In the genomic region with DNA sequence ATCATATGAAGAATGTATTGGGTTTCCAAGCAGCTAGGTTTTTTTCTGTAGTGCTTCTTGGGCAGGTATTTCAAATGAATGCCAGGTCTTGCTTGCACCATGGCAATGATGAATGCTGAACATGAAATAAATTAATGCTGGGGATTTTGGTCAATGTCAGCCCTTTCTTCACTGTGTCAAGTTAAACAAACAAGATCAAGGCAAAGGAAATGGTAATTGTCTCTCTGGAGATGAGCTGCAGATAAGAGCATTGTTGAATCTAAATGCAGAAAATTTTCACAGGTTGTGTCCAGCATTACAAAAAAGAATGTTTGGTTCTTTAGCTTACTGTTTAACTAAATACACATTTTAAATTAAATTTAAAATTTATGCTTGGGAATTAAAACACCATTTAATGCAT, we compare ENCODE assay signal across 19 cellular contexts.
DNase-seq lines count a peak whose midpoint lies in the region; ATAC-seq, FAIRE-seq and TF ChIP-seq lines count a peak whose summit lies in the region.
"Had no signal": no experiment of that assay in that cellular context is flagged by ENCODE, and none has a peak within 500 bp of the region (broad histone marks: within the 10 kb centered on the region; RNA-seq: fewer than 3 reads in every experiment).

No MANE protein-coding gene starts in this region.

- H3K27me3 ChIP-seq in naive thymus-derived CD4-positive, alpha-beta T cell (ENCODE audit: control insufficient read depth in 2 of 2, insufficient read depth in 2 of 2, low read length in 2 of 2): no peaks in the 10 kb centered on the region
- H3K27me3 ChIP-seq: BLaER1 had no signal

- no peak overlapping the region for H3K9ac ChIP-seq in SK-N-MC (ENCODE audit: insufficient read length)
- H3K9ac ChIP-seq: BLaER1 had no signal

- H3K9me3 Mint-ChIP-seq in activated CD4-positive, alpha-beta T cell treated with anti-CD3 and anti-CD28 coated beads, Interleukin-2, amount 10 ng/mL, durations not matched to agents 24 days and 14 days: no peaks in the 10 kb centered on the region
- no peaks in the 10 kb centered on the region for H3K9me3 Mint-ChIP-seq in naive thymus-derived CD4-positive, alpha-beta T cell
- H3K9me3 Mint-ChIP-seq in activated naive CD4-positive, alpha-beta T cell treated with anti-CD3 and anti-CD28 coated beads for 36 hours: no peaks in the 10 kb centered on the region
- H3K9me3 Mint-ChIP-seq: CD8-positive, alpha-beta T cell had no signal

- POLR2A ChIA-PET in naive thymus-derived CD4-positive, alpha-beta T cell (lab: Charles Lee): interaction anchor here (0.6 kb wide), 1 partner anchor 262 kb away, joined by 3 read pairs; no protein-coding TSS in a partner anchor

- no peaks in the 10 kb centered on the region for H3K36me3 ChIP-seq in SK-N-MC (ENCODE audit: insufficient read depth, low read length)
- peaks cover 0 to 5% (median 0%) of the 10 kb centered on the region in 3 experiments for H3K36me3 ChIP-seq in naive thymus-derived CD4-positive, alpha-beta T cell (ENCODE audit: control insufficient read depth in 2 of 3, insufficient read depth in 3 of 3, low read length in 3 of 3)

- H3K4me3 ChIP-seq in SK-N-MC: no peak overlapping the region
- no peak overlapping the region for H3K4me3 ChIP-seq in naive thymus-derived CD4-positive, alpha-beta T cell (ENCODE audit: low read length)
- H3K4me3 ChIP-seq: A549, BLaER1 had no signal

- peaks cover 17% of the 10 kb centered on the region for H3K4me1 Mint-ChIP-seq in activated CD4-positive, alpha-beta T cell treated with anti-CD3 and anti-CD28 coated beads, Interleukin-2, amount 10 ng/mL, durations not matched to agents 24 days and 14 days
- H3K4me1 Mint-ChIP-seq in naive thymus-derived CD4-positive, alpha-beta T cell: peaks cover 0 to 21% (median 13%) of the 10 kb centered on the region in 7 donors
- H3K4me1 Mint-ChIP-seq in activated naive CD4-positive, alpha-beta T cell treated with anti-CD3 and anti-CD28 coated beads for 36 hours (ENCODE audit: low read depth): peaks cover 4% of the 10 kb centered on the region

- H3K9me3 ChIP-seq in SK-N-MC (ENCODE audit: low read depth, low read length): no peaks in the 10 kb centered on the region
- H3K9me3 ChIP-seq in naive thymus-derived CD4-positive, alpha-beta T cell (ENCODE audit: control insufficient read depth in 2 of 3, low read length in 3 of 3): no peaks in the 10 kb centered on the region
- H3K9me3 ChIP-seq: A549, BLaER1 had no signal

- TF ChIP-seq POLR2A in GM12891 (IDR thresholded peaks at IDR 0.05; ENCODE audit: low read depth, low read length): no peak

- peaks cover 0 to 8% of the 10 kb centered on the region in 2 donors for H3K4me1 ChIP-seq in naive thymus-derived CD4-positive, alpha-beta T cell (ENCODE audit: control insufficient read depth in 2 of 2, insufficient read depth in 2 of 2, low read length in 2 of 2)
- H3K4me1 ChIP-seq: A549, BLaER1 had no signal

- H3K27ac ChIP-seq in SK-N-MC: peak overlapping the region; percentile 26; the same call in 1 of the 2 replicates
- H3K27ac ChIP-seq in naive thymus-derived CD4-positive, alpha-beta T cell (ENCODE audit: low read depth, low read length): no peak overlapping the region
- H3K27ac ChIP-seq: A549, BLaER1 had no signal

- FAIRE-seq in GM12891 (lab: Jason Lieb, UNC): peak; percentile 13
- FAIRE-seq: A549 had no signal

- H3K4me3 Mint-ChIP-seq in activated CD4-positive, alpha-beta T cell treated with anti-CD3 and anti-CD28 coated beads, Interleukin-2, amount 10 ng/mL, durations not matched to agents 24 days and 14 days: peak overlapping the region; percentile 30
- peak overlapping the region in 2 of 10 donors; percentile 15 to 23 for H3K4me3 Mint-ChIP-seq in naive thymus-derived CD4-positive, alpha-beta T cell
- no peak overlapping the region for H3K4me3 Mint-ChIP-seq in activated naive CD4-positive, alpha-beta T cell treated with anti-CD3 and anti-CD28 coated beads for 36 hours
- H3K4me3 Mint-ChIP-seq: CD8-positive, alpha-beta T cell had no signal

- DNase-seq in activated CD4-positive, alpha-beta T cell treated with anti-CD3 and anti-CD28 coated beads, Interleukin-2, amount 10 ng/mL, durations not matched to agents 24 days and 14 days: peak; percentile 57
- DNase-seq in activated CD4-positive, alpha-beta T cell treated with anti-CD3 and anti-CD28 coated beads for 48 hours: no peak
- DNase-seq in GM12891 (ENCODE audit: insufficient read length, low spot score) (no peak), SK-N-MC (ENCODE audit: low read depth, low spot score) (no peak)
- DNase-seq in naive thymus-derived CD4-positive, alpha-beta T cell: peak in 4 of 9 donors; percentile 5 to 18 (median 9)
- DNase-seq in stimulated activated CD4-positive, alpha-beta T cell treated with anti-CD3 and anti-CD28 coated beads, Interleukin-1b, Interleukin-23, amount 100 ng/mL, for 48 hours: no peak
- no peak for DNase-seq in activated naive CD4-positive, alpha-beta T cell treated with anti-CD3 and anti-CD28 coated beads for 36 hours
- DNase-seq: Calu3; CD8-positive, alpha-beta T cell; MM.1S; NCI-H1092; NCI-H1436 treated with DMSO at 0.1 percent for 48 hours; NCI-H2081; NCI-H82; PC-3; RPMI8226; SHP77 treated with DMSO at 0.1 percent for 48 hours had no signal

- intact Hi-C loops in activated CD4-positive, alpha-beta T cell treated with anti-CD3 and anti-CD28 coated beads, Interleukin-2, amount 10 ng/mL, durations not matched to agents 24 days and 14 days (cut with micrococcal nuclease): no loop called here
- intact Hi-C loops in naive thymus-derived CD4-positive, alpha-beta T cell (cut with micrococcal nuclease): loop anchor here (5.0 to 10.0 kb wide), 3 partner anchors 103 to 576 kb away; no protein-coding TSS in a partner anchor
- intact Hi-C loops in activated naive CD4-positive, alpha-beta T cell treated with anti-CD3 and anti-CD28 coated beads for 36 hours (cut with micrococcal nuclease): loop anchor here (10.0 kb wide), 1 partner anchor 314 kb away; no protein-coding TSS in a partner anchor

- no peak overlapping the region for H3K27ac Mint-ChIP-seq in activated CD4-positive, alpha-beta T cell treated with anti-CD3 and anti-CD28 coated beads, Interleukin-2, amount 10 ng/mL, durations not matched to agents 24 days and 14 days
- peak overlapping the region in 3 of 9 donors; percentile 3 to 60 (median 38) for H3K27ac Mint-ChIP-seq in naive thymus-derived CD4-positive, alpha-beta T cell
- no peak overlapping the region for H3K27ac Mint-ChIP-seq in activated naive CD4-positive, alpha-beta T cell treated with anti-CD3 and anti-CD28 coated beads for 36 hours
- H3K27ac Mint-ChIP-seq: CD8-positive, alpha-beta T cell had no signal

- H3K36me3 Mint-ChIP-seq in activated CD4-positive, alpha-beta T cell treated with anti-CD3 and anti-CD28 coated beads, Interleukin-2, amount 10 ng/mL, durations not matched to agents 24 days and 14 days (ENCODE audit: low read depth): peaks cover 11% of the 10 kb centered on the region
- peaks cover 0 to 30% (median 8%) of the 10 kb centered on the region in 5 donors for H3K36me3 Mint-ChIP-seq in naive thymus-derived CD4-positive, alpha-beta T cell
- peaks cover 6% of the 10 kb centered on the region for H3K36me3 Mint-ChIP-seq in activated naive CD4-positive, alpha-beta T cell treated with anti-CD3 and anti-CD28 coated beads for 36 hours (ENCODE audit: low read depth)

- no peaks in the 10 kb centered on the region for H3K27me3 Mint-ChIP-seq in activated CD4-positive, alpha-beta T cell treated with anti-CD3 and anti-CD28 coated beads, Interleukin-2, amount 10 ng/mL, durations not matched to agents 24 days and 14 days
- no peaks in the 10 kb centered on the region for H3K27me3 Mint-ChIP-seq in naive thymus-derived CD4-positive, alpha-beta T cell
- H3K27me3 Mint-ChIP-seq in activated naive CD4-positive, alpha-beta T cell treated with anti-CD3 and anti-CD28 coated beads for 36 hours (ENCODE audit: low read depth): no peaks in the 10 kb centered on the region

- CTCF ChIA-PET in naive thymus-derived CD4-positive, alpha-beta T cell (lab: Charles Lee): no interaction called here
- CTCF ChIA-PET in activated naive CD4-positive, alpha-beta T cell treated with anti-CD3 and anti-CD28 coated beads for 36 hours (lab: Charles Lee): interaction anchor here (0.8 kb wide), 1 partner anchor 245 kb away, joined by 3 read pairs; no protein-coding TSS in a partner anchor

- peak; percentile 48 for ATAC-seq in naive thymus-derived CD4-positive, alpha-beta T cell
- ATAC-seq: A549; CD8-positive, alpha-beta T cell; PC-3 had no signal

TF ChIP-seq in GM12891, 5 proteins besides CTCF, POLR2A, EP300 and RAD21:
- TF ChIP-seq TAF1 (IDR thresholded peaks at IDR 0.05; ENCODE audit: low read depth, low read length): no peak
- TF ChIP-seq SPI1 (IDR thresholded peaks at IDR 0.05; ENCODE audit: low read depth, low read length): no peak
- no peak for TF ChIP-seq POU2F2 (IDR thresholded peaks at IDR 0.05; ENCODE audit: low read depth, low read length)
- TF ChIP-seq POLR2AphosphoS5 (IDR thresholded peaks at IDR 0.05; ENCODE audit: low read depth, low read length): no peak
- no peak for TF ChIP-seq PAX5 (IDR thresholded peaks at IDR 0.05; ENCODE audit: insufficient read depth, low read length, severe bottlenecking)
